In the genomic region with DNA sequence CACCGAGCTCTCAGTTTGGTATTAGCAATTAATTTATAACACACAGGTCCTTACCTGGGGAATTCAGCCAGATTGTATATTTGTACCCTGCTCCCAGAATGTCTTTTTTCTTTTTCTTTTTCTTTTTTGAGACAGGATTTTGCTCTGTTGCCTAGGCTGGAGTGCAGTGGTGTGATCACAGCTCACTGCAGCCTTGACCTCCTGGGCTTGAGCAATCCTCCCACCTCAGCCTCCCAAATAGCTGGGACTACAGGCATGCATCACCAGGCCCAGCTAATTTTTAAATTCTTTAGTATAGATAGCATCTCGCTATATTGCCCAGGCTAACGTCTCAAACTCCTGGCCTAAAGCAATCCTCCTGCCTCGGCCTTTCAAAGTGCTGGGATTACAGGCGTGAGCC, we compare ENCODE assay signal across 7 cellular contexts. TPM values are rescaled to one million over a fixed set of nuclear protein-coding genes. Genes with fewer than 3 reads are reported as not detected.
"Had no signal": no experiment of that assay in that cellular context is flagged by ENCODE, and none has a peak within 500 bp of the region (broad histone marks: within the 10 kb centered on the region; RNA-seq: fewer than 3 reads in every experiment).

No MANE protein-coding gene starts in this region.

RNA-seq across cellular contexts. Expression of a gene that starts 14.5 kb away (rescaled TPM):
- total RNA-seq: GM23248, GM23338, H1, H4, H7, H9, HFFc6 had no signal
- polyA plus RNA-seq: H1 had no signal

RNA-seq across cellular contexts. Expression of a gene that starts 28.2 kb away (rescaled TPM):
- total RNA-seq: GM23248, HFFc6 had no signal
- polyA plus RNA-seq: GM23248 had no signal

RNA-seq across cellular contexts. Expression of a gene that starts 59.6 kb away (rescaled TPM):
- total RNA-seq: GM23248, HFFc6 had no signal
